In the genomic region with DNA sequence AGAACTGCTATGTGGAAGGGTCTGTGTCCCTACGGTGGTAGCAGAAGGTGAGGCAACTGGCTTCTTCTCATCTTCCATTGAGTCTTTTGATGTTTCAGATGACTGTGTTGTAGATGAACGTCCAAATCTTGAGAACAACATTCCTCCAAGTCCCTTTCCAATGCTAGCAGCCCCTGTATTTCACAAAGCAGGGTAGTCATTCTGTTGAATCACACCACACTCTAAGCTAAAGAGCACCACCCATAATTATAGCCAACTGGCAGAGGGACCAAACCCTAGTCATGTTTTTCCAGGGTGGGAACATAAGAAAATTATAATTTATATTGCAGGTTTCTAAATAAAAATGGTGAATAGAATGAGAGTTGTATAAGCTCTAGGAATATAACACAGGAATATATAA, we compare ENCODE assay signal across 12 cellular contexts.
DNase-seq lines count a peak whose midpoint lies in the region; ATAC-seq, FAIRE-seq and TF ChIP-seq lines count a peak whose summit lies in the region.
"Had no signal": no experiment of that assay in that cellular context is flagged by ENCODE, and none has a peak within 500 bp of the region (broad histone marks: within the 10 kb centered on the region; RNA-seq: fewer than 3 reads in every experiment).

No MANE protein-coding gene starts in this region.

- H3K4me3 Mint-ChIP-seq in MCF 10A (ENCODE audit: unreplicated experiment) (no peak overlapping the region), T-cell (no peak overlapping the region)
- H3K4me3 Mint-ChIP-seq: activated B cell treated with CpG ODN at 0.5 μM for 24 hours; CD4-positive, CD25-positive, alpha-beta regulatory T cell had no signal

- H3K36me3 ChIP-seq in breast epithelium = no peaks in the 10 kb centered on the region

- TF ChIP-seq CTCF in MCF 10A (IDR thresholded peaks at IDR 0.05; ENCODE audit: unreplicated experiment) = no peak
- no peak for TF ChIP-seq CTCF in breast epithelium (IDR thresholded peaks at IDR 0.05)

- no peaks in the 10 kb centered on the region for H3K4me1 Mint-ChIP-seq in MCF 10A (ENCODE audit: insufficient read depth, unreplicated experiment)
- peaks cover 0 to 11% (median 5%) of the 10 kb centered on the region in 3 donors for H3K4me1 Mint-ChIP-seq in T-cell
- H3K4me1 Mint-ChIP-seq: activated B cell treated with CpG ODN at 0.5 μM for 24 hours had no signal

- CTCF ChIA-PET in MCF 10A (lab: Yijun Ruan, JAX) (interaction anchor here (0.6 to 3.4 kb wide), 22 partner anchors 9 to 1271 kb away, joined by 3 to 22 read pairs (median 4); a partner anchor contains a TSS), T-cell (lab: Charles Lee) (interaction anchor here (1.2 to 2.0 kb wide), 4 partner anchors 9 to 229 kb away, joined by 3 to 5 read pairs (median 3); no protein-coding TSS in a partner anchor)

- POLR2A ChIA-PET in MCF 10A (lab: Yijun Ruan, JAX) (interaction anchor here (0.6 to 1.7 kb wide), 2 partner anchors 9 to 175 kb away, joined by 3 to 4 read pairs; no protein-coding TSS in a partner anchor), T-cell (lab: Charles Lee) (interaction anchor here in 1 of 2 donors (0.6 kb wide), 2 partner anchors 64 to 163 kb away, joined by 3 read pairs; no protein-coding TSS in a partner anchor)

- peak; percentile 53 for ATAC-seq in left ventricle myocardium superior
- no peak for ATAC-seq in T-cell (replicated peaks in 1 of 4)
- ATAC-seq in HG02678 (IDR thresholded peaks at IDR 0.05; ENCODE audit: unreplicated experiment) = no peak

- H3K27ac Mint-ChIP-seq in MCF 10A (ENCODE audit: low read depth, unreplicated experiment) (peak overlapping the region; percentile 71), T-cell (no peak overlapping the region)
- H3K27ac Mint-ChIP-seq: activated B cell treated with CpG ODN at 0.5 μM for 24 hours had no signal

- peak; percentile 67 for FAIRE-seq in urothelium cell line (lab: Jason Lieb, UNC)

- no peaks in the 10 kb centered on the region for H3K9me3 ChIP-seq in breast epithelium
- H3K9me3 ChIP-seq: spleen had no signal

- H3K4me3 ChIP-seq in breast epithelium = no peak overlapping the region
- H3K4me3 ChIP-seq: spleen had no signal

- no peak for DNase-seq in MCF 10A (ENCODE audit: unreplicated experiment)
- DNase-seq in breast epithelium (ENCODE audit: low spot score in 2 of 2) = no peak
- peak; percentile 19 for DNase-seq in astrocyte of the hippocampus (ENCODE audit: low read depth, low spot score)
- no peak for DNase-seq in left ventricle myocardium superior
- no peak for DNase-seq in urothelium cell line (ENCODE audit: low spot score)
- DNase-seq in T-cell = no peak
- DNase-seq in NCI-H146 treated with DMSO at 0.1 percent for 48 hours (lab: John Stamatoyannopoulos, UW; ENCODE audit: unreplicated experiment) = no peak
- DNase-seq: activated B cell treated with CpG ODN at 0.5 μM for 24 hours, spleen had no signal

- H3K27me3 Mint-ChIP-seq in MCF 10A (ENCODE audit: insufficient read depth, unreplicated experiment) = no peaks in the 10 kb centered on the region
- H3K27me3 Mint-ChIP-seq in T-cell = no peaks in the 10 kb centered on the region
- H3K27me3 Mint-ChIP-seq: activated B cell treated with CpG ODN at 0.5 μM for 24 hours; CD4-positive, CD25-positive, alpha-beta regulatory T cell had no signal

- no TSS peak for BruUV-seq in MCF 10A (replicated peaks; lab: Mats Ljungman, UMichigan)

- no peaks in the 10 kb centered on the region for H3K27me3 ChIP-seq in breast epithelium
- H3K27me3 ChIP-seq: spleen had no signal

- intact Hi-C loops in MCF 10A (cut with micrococcal nuclease) (loop anchor here (2.0 kb wide), 2 partner anchors 94 to 252 kb away; no protein-coding TSS in a partner anchor), breast epithelium (cut with DNase I; ENCODE audit: low total_unique reads) (no loop called here), left ventricle myocardium superior (cut with micrococcal nuclease) (loop anchor here (10.0 kb wide), 1 partner anchor 90 kb away; no protein-coding TSS in a partner anchor)

- no peak for TF ChIP-seq POLR2A in breast epithelium (IDR thresholded peaks at IDR 0.05)

- H3K36me3 Mint-ChIP-seq in MCF 10A (ENCODE audit: insufficient read depth, unreplicated experiment) (peaks cover 22% of the 10 kb centered on the region), T-cell (peaks cover 29% of the 10 kb centered on the region)

- H3K27ac ChIP-seq in breast epithelium = no peak overlapping the region
- H3K27ac ChIP-seq: 22Rv1, spleen had no signal

- H3K9me3 Mint-ChIP-seq in MCF 10A (ENCODE audit: unreplicated experiment) (no peaks in the 10 kb centered on the region), T-cell (no peaks in the 10 kb centered on the region)
- H3K9me3 Mint-ChIP-seq: activated B cell treated with CpG ODN at 0.5 μM for 24 hours; CD4-positive, CD25-positive, alpha-beta regulatory T cell had no signal

- no peaks in the 10 kb centered on the region for H3K4me1 ChIP-seq in breast epithelium
- H3K4me1 ChIP-seq: spleen had no signal
